Comparison of ENCODE assay signal across 13 cellular contexts in genomic region chr12:27161458-27162228, GRCh38.
DNase-seq lines count a peak whose midpoint lies in the region; ATAC-seq and TF ChIP-seq lines count a peak whose summit lies in the region.
"Had no signal": no experiment of that assay in that cellular context is flagged by ENCODE, and none has a peak within 500 bp of the region (broad histone marks: within the 10 kb centered on the region; RNA-seq: fewer than 3 reads in every experiment).

No MANE protein-coding gene starts in this region.

- ATAC-seq in GM18867 (IDR thresholded peaks at IDR 0.05; ENCODE audit: unreplicated experiment): peak; percentile 85
- peak; percentile 76 for ATAC-seq in HG02571 (IDR thresholded peaks at IDR 0.05; ENCODE audit: unreplicated experiment)
- ATAC-seq in mucosa of descending colon: peak; percentile 57
- ATAC-seq in GM21381 (IDR thresholded peaks at IDR 0.05; ENCODE audit: unreplicated experiment): no peak

- no peak overlapping the region for H3K4me3 ChIP-seq in mucosa of descending colon
- no peak overlapping the region for H3K4me3 ChIP-seq in neuronal stem cell (ENCODE audit: low read length in 2 of 2)
- no peak overlapping the region for H3K4me3 ChIP-seq in breast epithelium
- H3K4me3 ChIP-seq: SJSA1 had no signal

- no peak overlapping the region for H4K8ac ChIP-seq in neuronal stem cell (ENCODE audit: low read depth, low read length)

- H2BK120ac ChIP-seq in neuronal stem cell (ENCODE audit: low read depth, low read length): no peak overlapping the region

- no peak overlapping the region for H3K4me2 ChIP-seq in neuronal stem cell (ENCODE audit: insufficient read depth, low read length, poor library complexity, severe bottlenecking)

- peaks cover 5% of the 10 kb centered on the region for H3K36me3 Mint-ChIP-seq in IgD-negative memory B cell

- no peak for TF ChIP-seq CTCF in mucosa of descending colon (IDR thresholded peaks at IDR 0.05)
- no peak for TF ChIP-seq CTCF in breast epithelium (IDR thresholded peaks at IDR 0.05)

- H3K4me3 Mint-ChIP-seq in IgD-negative memory B cell: peak overlapping the region in 3 of 4 donors; percentile 26 to 80 (median 79)

- H2AFZ ChIP-seq in neuronal stem cell (ENCODE audit: low read length): no peak overlapping the region

- H3K27me3 ChIP-seq in neuronal stem cell (ENCODE audit: control insufficient read depth in 3 of 3, insufficient read depth in 3 of 3, low read depth in 1 of 3, low read length in 3 of 3): no peaks in the 10 kb centered on the region
- H3K27me3 ChIP-seq in breast epithelium: no peaks in the 10 kb centered on the region
- H3K27me3 ChIP-seq: SJSA1 had no signal

- H3K4me1 ChIP-seq in mucosa of descending colon (ENCODE audit: low read depth): no peaks in the 10 kb centered on the region
- H3K4me1 ChIP-seq in neuronal stem cell (ENCODE audit: control insufficient read depth in 2 of 2, insufficient read depth in 1 of 2, low read depth in 1 of 2, low read length in 2 of 2): peaks cover 0 to 4% of the 10 kb centered on the region in 2 donors
- no peaks in the 10 kb centered on the region for H3K4me1 ChIP-seq in breast epithelium
- H3K4me1 ChIP-seq: SJSA1 had no signal

- no peak overlapping the region for H2AK5ac ChIP-seq in neuronal stem cell (ENCODE audit: low read depth, low read length)

- peak overlapping the region; percentile 31 to 92 (median 89) for H3K27ac Mint-ChIP-seq in IgD-negative memory B cell

- H2BK12ac ChIP-seq in neuronal stem cell (ENCODE audit: low read length): no peak overlapping the region

- H3K9me3 Mint-ChIP-seq in IgD-negative memory B cell: peaks cover 0 to 4% (median 0%) of the 10 kb centered on the region in 3 donors

- no peaks in the 10 kb centered on the region for H3K79me1 ChIP-seq in neuronal stem cell (ENCODE audit: low read depth, low read length)

- intact Hi-C loops in mucosa of descending colon (cut with DNase I, micrococcal nuclease): no loop called here
- intact Hi-C loops in breast epithelium (cut with DNase I; ENCODE audit: low total_unique reads): no loop called here

- no peak overlapping the region for H3K4ac ChIP-seq in neuronal stem cell (ENCODE audit: low read length)

- no peak overlapping the region for H3K9ac ChIP-seq in neuronal stem cell (ENCODE audit: low read depth, low read length, poor library complexity)

- WGBS in neuronal stem cell (ENCODE audit: extremely low coverage in 2 of 2, insufficient read length in 2 of 2, insufficient replicate concordance in 1 of 2), 2 donors: no CpG with 5 or more reads among the region's 8 CpGs

- no peak for TF ChIP-seq POLR2A in breast epithelium (IDR thresholded peaks at IDR 0.05)

- no peaks in the 10 kb centered on the region for H3K36me3 ChIP-seq in mucosa of descending colon (ENCODE audit: low read depth)
- H3K36me3 ChIP-seq in neuronal stem cell (replicated peaks in 1 of 2; ENCODE audit: control insufficient read depth in 2 of 2, insufficient read depth in 2 of 2, low read length in 2 of 2): no peaks in the 10 kb centered on the region
- H3K36me3 ChIP-seq in breast epithelium: no peaks in the 10 kb centered on the region
- H3K36me3 ChIP-seq: SJSA1 had no signal

- H3K18ac ChIP-seq in neuronal stem cell (ENCODE audit: low read length): no peak overlapping the region

- no peak overlapping the region for H3K14ac ChIP-seq in neuronal stem cell (ENCODE audit: low read length)

- H3K27ac ChIP-seq in neuronal stem cell (replicated peaks; ENCODE audit: low read length): no peak overlapping the region
- H3K27ac ChIP-seq in breast epithelium: no peak overlapping the region
- H3K27ac ChIP-seq: SJSA1 had no signal

- no peak for DNase-seq in mucosa of descending colon
- no peak for DNase-seq in neuronal stem cell (ENCODE audit: low spot score)
- no peak for DNase-seq in breast epithelium (ENCODE audit: low spot score in 2 of 2)
- DNase-seq in NCI-H2227 treated with DMSO at 0.1 percent for 48 hours (lab: John Stamatoyannopoulos, UW): no peak
- DNase-seq: activated CD8-positive, alpha-beta memory T cell treated with anti-CD3 and anti-CD28 coated beads for 24 hours; aorta; islet precursor cell; stimulated activated CD4-positive, alpha-beta T cell treated with anti-CD3 and anti-CD28 coated beads, Interleukin-1b, Interleukin-23, amount 100 ng/mL, for 48 hours had no signal

- no peak overlapping the region for H4K91ac ChIP-seq in neuronal stem cell (ENCODE audit: low read depth, low read length, poor library complexity)

- no peak overlapping the region for H2BK5ac ChIP-seq in neuronal stem cell (ENCODE audit: low read length)

- no peaks in the 10 kb centered on the region for H3K27me3 Mint-ChIP-seq in IgD-negative memory B cell

- no peak overlapping the region for H2BK15ac ChIP-seq in neuronal stem cell (ENCODE audit: low read length)

- H3K9me3 ChIP-seq in mucosa of descending colon: no peaks in the 10 kb centered on the region
- no peaks in the 10 kb centered on the region for H3K9me3 ChIP-seq in neuronal stem cell (replicated peaks in 1 of 2; ENCODE audit: control insufficient read depth in 2 of 2, insufficient read depth in 1 of 2, low read depth in 1 of 2, low read length in 2 of 2)
- H3K9me3 ChIP-seq in breast epithelium: no peaks in the 10 kb centered on the region
- H3K9me3 ChIP-seq: SJSA1 had no signal

- H3K23ac ChIP-seq in neuronal stem cell (ENCODE audit: low read depth, low read length, poor library complexity): no peak overlapping the region

- peaks cover 23 to 32% (median 25%) of the 10 kb centered on the region in 3 donors for H3K4me1 Mint-ChIP-seq in IgD-negative memory B cell
